Comparison of ENCODE assay signal across 8 cellular contexts in the genomic region with DNA sequence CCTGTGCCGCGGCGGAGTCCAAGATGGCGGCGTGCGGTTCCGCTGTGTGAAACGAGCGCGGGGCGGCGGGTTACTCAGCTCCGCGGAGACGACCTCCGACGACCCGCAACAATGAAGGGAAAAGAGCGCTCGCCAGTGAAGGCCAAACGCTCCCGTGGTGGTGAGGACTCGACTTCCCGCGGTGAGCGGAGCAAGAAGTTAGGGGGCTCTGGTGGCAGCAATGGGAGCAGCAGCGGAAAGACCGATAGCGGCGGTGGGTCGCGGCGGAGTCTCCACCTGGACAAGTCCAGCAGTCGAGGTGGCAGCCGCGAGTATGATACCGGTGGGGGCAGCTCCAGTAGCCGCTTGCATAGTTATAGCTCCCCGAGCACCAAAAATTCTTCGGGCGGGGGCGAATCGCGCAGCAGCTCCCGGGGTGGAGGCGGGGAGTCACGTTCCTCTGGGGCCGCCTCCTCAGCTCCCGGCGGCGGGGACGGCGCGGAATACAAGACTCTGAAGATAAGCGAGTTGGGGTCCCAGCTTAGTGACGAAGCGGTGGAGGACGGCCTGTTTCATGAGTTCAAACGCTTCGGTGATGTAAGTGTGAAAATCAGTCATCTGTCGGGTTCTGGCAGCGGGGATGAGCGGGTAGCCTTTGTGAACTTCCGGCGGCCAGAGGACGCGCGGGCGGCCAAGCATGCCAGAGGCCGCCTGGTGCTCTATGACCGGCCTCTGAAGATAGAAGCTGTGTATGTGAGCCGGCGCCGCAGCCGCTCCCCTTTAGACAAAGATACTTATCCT. TPM values are rescaled to one million over a fixed set of nuclear protein-coding genes. Genes with fewer than 3 reads are reported as not detected.
DNase-seq lines count a peak whose midpoint lies in the region; ATAC-seq and TF ChIP-seq lines count a peak whose summit lies in the region.

No MANE protein-coding gene starts in this region.

- under 1% methylated on average over 75 of the region's 75 CpGs for WGBS in urinary bladder

- H3K4me1 ChIP-seq in urinary bladder (ENCODE audit: insufficient read depth) = peaks cover 2% of the 10 kb centered on the region

- no peaks in the 10 kb centered on the region for H3K9me3 Mint-ChIP-seq in activated T-helper 1 cell treated with anti-CD3 and anti-CD28 coated beads, Interleukin-12 subunit alpha, Interleukin-12 subunit beta, Interleukin-2, Interleukin-4 antibody, amounts not matched to agents 30 ng/mL and 10 ng/mL and 1 ng/mL, durations not matched to agents 14 hours and 24 hours and 36 hours
- H3K9me3 Mint-ChIP-seq in osteocyte (ENCODE audit: unreplicated experiment) = no peaks in the 10 kb centered on the region

- no peak overlapping the region for H3K4me3 Mint-ChIP-seq in activated T-helper 1 cell treated with anti-CD3 and anti-CD28 coated beads, Interleukin-12 subunit alpha, Interleukin-12 subunit beta, Interleukin-2, Interleukin-4 antibody, amounts not matched to agents 30 ng/mL and 10 ng/mL and 1 ng/mL, durations not matched to agents 14 hours and 24 hours and 36 hours
- H3K4me3 Mint-ChIP-seq in osteocyte (ENCODE audit: unreplicated experiment) = no peak overlapping the region

- H3K36me3 ChIP-seq in urinary bladder (ENCODE audit: insufficient read depth) = no peaks in the 10 kb centered on the region

- peak; percentile 55 for TF ChIP-seq CTCF in foreskin fibroblast (IDR thresholded peaks at IDR 0.05; ENCODE audit: low read depth, low read length)
- peak; percentile 55 for TF ChIP-seq CTCF in osteocyte (IDR thresholded peaks at IDR 0.05)

- H3K27me3 Mint-ChIP-seq in activated T-helper 1 cell treated with anti-CD3 and anti-CD28 coated beads, Interleukin-12 subunit alpha, Interleukin-12 subunit beta, Interleukin-2, Interleukin-4 antibody, amounts not matched to agents 30 ng/mL and 10 ng/mL and 1 ng/mL, durations not matched to agents 14 hours and 24 hours and 36 hours (ENCODE audit: insufficient read depth) = no peaks in the 10 kb centered on the region
- H3K27me3 Mint-ChIP-seq in osteocyte (ENCODE audit: unreplicated experiment) = no peaks in the 10 kb centered on the region

- peak; percentile 1 for ATAC-seq in GM19324 (IDR thresholded peaks at IDR 0.05; ENCODE audit: low FRiP score, unreplicated experiment)
- no peak for ATAC-seq in HG03457 (IDR thresholded peaks at IDR 0.05; ENCODE audit: unreplicated experiment)

- H3K36me3 Mint-ChIP-seq in activated T-helper 1 cell treated with anti-CD3 and anti-CD28 coated beads, Interleukin-12 subunit alpha, Interleukin-12 subunit beta, Interleukin-2, Interleukin-4 antibody, amounts not matched to agents 30 ng/mL and 10 ng/mL and 1 ng/mL, durations not matched to agents 14 hours and 24 hours and 36 hours (ENCODE audit: low read depth) = peaks cover 46% of the 10 kb centered on the region
- H3K36me3 Mint-ChIP-seq in osteocyte (ENCODE audit: unreplicated experiment) = peaks cover 29% of the 10 kb centered on the region

- peak overlapping the region; percentile 60 for H3K27ac ChIP-seq in urinary bladder (ENCODE audit: low read depth)

- intact Hi-C loops in activated T-helper 1 cell treated with anti-CD3 and anti-CD28 coated beads, Interleukin-12 subunit alpha, Interleukin-12 subunit beta, Interleukin-2, Interleukin-4 antibody, amounts not matched to agents 30 ng/mL and 10 ng/mL and 1 ng/mL, durations not matched to agents 14 hours and 24 hours and 36 hours (cut with micrococcal nuclease) = loop anchor here (1.0 to 10.0 kb wide), 18 partner anchors 10 to 1647 kb away; a partner anchor contains a TSS

- H3K4me1 Mint-ChIP-seq in activated T-helper 1 cell treated with anti-CD3 and anti-CD28 coated beads, Interleukin-12 subunit alpha, Interleukin-12 subunit beta, Interleukin-2, Interleukin-4 antibody, amounts not matched to agents 30 ng/mL and 10 ng/mL and 1 ng/mL, durations not matched to agents 14 hours and 24 hours and 36 hours (ENCODE audit: low read depth) = peaks cover 60% of the 10 kb centered on the region
- H3K4me1 Mint-ChIP-seq in osteocyte (ENCODE audit: unreplicated experiment) = peaks cover 56% of the 10 kb centered on the region

- DNase-seq in Ammon's horn (ENCODE audit: low spot score) = peak; percentile 57
- peak; percentile 13 for DNase-seq in NCI-H345 treated with DMSO at 0.1 percent for 48 hours (lab: John Stamatoyannopoulos, UW; ENCODE audit: unreplicated experiment)
- DNase-seq in activated T-helper 1 cell treated with anti-CD3 and anti-CD28 coated beads, Interleukin-12 subunit alpha, Interleukin-12 subunit beta, Interleukin-2, Interleukin-4 antibody, amounts not matched to agents 30 ng/mL and 10 ng/mL and 1 ng/mL, durations not matched to agents 14 hours and 24 hours and 36 hours (ENCODE audit: low spot score) = peak; percentile 53
- peak; percentile 56 to 76 for DNase-seq in foreskin fibroblast
- DNase-seq in osteocyte (ENCODE audit: extremely low spot score, unreplicated experiment) = no peak

- H3K4me3 ChIP-seq in foreskin fibroblast (ENCODE audit: low read depth in 1 of 2, low read length in 2 of 2) (peak overlapping the region; percentile 64 to 73), urinary bladder (ENCODE audit: low read depth, low read length) (peak overlapping the region; percentile 53)

- no peak overlapping the region for H3K27ac Mint-ChIP-seq in activated T-helper 1 cell treated with anti-CD3 and anti-CD28 coated beads, Interleukin-12 subunit alpha, Interleukin-12 subunit beta, Interleukin-2, Interleukin-4 antibody, amounts not matched to agents 30 ng/mL and 10 ng/mL and 1 ng/mL, durations not matched to agents 14 hours and 24 hours and 36 hours
- H3K27ac Mint-ChIP-seq in osteocyte (ENCODE audit: unreplicated experiment) = no peak overlapping the region

RNA-seq across cellular contexts. Expression of a gene that starts 0.4 kb away (rescaled TPM):
- 58.5 and 59.0 TPM in 2 replicates for total RNA-seq in activated T-helper 1 cell treated with anti-CD3 and anti-CD28 coated beads, Interleukin-12 subunit alpha, Interleukin-12 subunit beta, Interleukin-2, Interleukin-4 antibody, amounts not matched to agents 30 ng/mL and 10 ng/mL and 1 ng/mL, durations not matched to agents 14 hours and 24 hours and 36 hours
- total RNA-seq in osteocyte = 26.3 and 27.8 TPM in 2 replicates
- total RNA-seq in urinary bladder = 42.7 TPM
- polyA plus RNA-seq in urinary bladder = 4.1 TPM

RNA-seq across cellular contexts. Expression of a gene that starts 51.2 kb away (rescaled TPM):
- total RNA-seq in activated T-helper 1 cell treated with anti-CD3 and anti-CD28 coated beads, Interleukin-12 subunit alpha, Interleukin-12 subunit beta, Interleukin-2, Interleukin-4 antibody, amounts not matched to agents 30 ng/mL and 10 ng/mL and 1 ng/mL, durations not matched to agents 14 hours and 24 hours and 36 hours = 0.16 and 0.39 TPM in 2 replicates
- total RNA-seq in osteocyte (25.8 and 26.3 TPM in 2 replicates), urinary bladder (15.4 TPM)
- polyA plus RNA-seq in urinary bladder = 3.6 TPM

Comparison
In these comparisons a context has a peak if more than half of its experiments do, and no peak if none do; other contexts are left out.
1. RNA of a gene that starts 51.2 kb away (total RNA-seq): 25.8 to 26.3 TPM in osteocyte and 15.4 TPM in urinary bladder (single experiment); 0.16 to 0.39 TPM in activated T-helper 1 cell treated with anti-CD3 and anti-CD28 coated beads, Interleukin-12 subunit alpha, Interleukin-12 subunit beta, Interleukin-2, Interleukin-4 antibody, amounts not matched to agents 30 ng/mL and 10 ng/mL and 1 ng/mL, durations not matched to agents 14 hours and 24 hours and 36 hours; every median in the first group is over 10 times any median in the second.